Comparison of ENCODE assay signal across 8 cellular contexts in the genomic region with DNA sequence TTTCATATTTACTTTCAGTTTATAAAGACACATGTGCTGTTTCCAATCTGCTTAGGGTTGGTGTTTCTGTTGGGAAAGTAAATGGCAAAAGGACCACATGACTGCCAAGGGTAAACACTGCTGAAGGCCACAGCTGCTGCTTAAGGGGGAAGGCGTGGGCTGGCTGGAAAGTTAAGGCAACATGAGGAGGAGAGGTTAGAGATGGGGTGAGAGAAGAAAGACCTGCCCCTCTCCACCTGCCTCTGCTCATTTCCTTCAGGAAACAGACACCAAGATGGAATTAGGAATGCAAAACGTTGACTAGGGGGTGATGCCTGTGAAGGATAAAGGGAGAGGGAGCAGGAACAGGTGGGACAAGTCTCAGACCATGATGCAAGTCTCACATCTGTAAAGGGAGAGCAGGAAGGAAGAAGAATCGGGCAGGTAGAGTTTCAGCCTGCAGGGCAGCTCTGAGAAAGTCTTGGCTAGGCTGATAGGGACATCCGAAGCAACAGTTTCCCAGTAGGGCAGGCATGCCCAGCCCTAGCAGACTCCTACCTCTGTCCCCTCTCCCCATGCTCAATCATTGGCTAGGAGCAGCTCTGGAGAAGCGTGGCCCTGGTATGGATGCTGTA.
A peak's percentile ranks its signal among the peaks of the same experiment; 100 is the strongest.
DNase-seq lines count a peak whose midpoint lies in the region; ATAC-seq and TF ChIP-seq lines count a peak whose summit lies in the region.

No MANE protein-coding gene starts in this region.

- no peaks in the 10 kb centered on the region for H3K27me3 Mint-ChIP-seq in natural killer cell treated with Interleukin-12 subunit alpha and Interleukin-12 subunit beta and Interleukin-15 and Interleukin-18, amount 100 ng/mL, for 72 hours

- H3K36me3 Mint-ChIP-seq in natural killer cell treated with Interleukin-12 subunit alpha and Interleukin-12 subunit beta and Interleukin-15 and Interleukin-18, amount 100 ng/mL, for 72 hours = no peaks in the 10 kb centered on the region

- peaks cover 74 to 84% of the 10 kb centered on the region in 2 donors for H3K4me1 Mint-ChIP-seq in natural killer cell treated with Interleukin-12 subunit alpha and Interleukin-12 subunit beta and Interleukin-15 and Interleukin-18, amount 100 ng/mL, for 72 hours (ENCODE audit: low read depth in 2 of 2)

- peak overlapping the region; percentile 79 for H3K4me3 Mint-ChIP-seq in natural killer cell treated with Interleukin-12 subunit alpha and Interleukin-12 subunit beta and Interleukin-15 and Interleukin-18, amount 100 ng/mL, for 72 hours

- ATAC-seq in natural killer cell treated with Interleukin-12 subunit alpha and Interleukin-12 subunit beta and Interleukin-15 and Interleukin-18, amount 100 ng/mL, for 72 hours = no peak

- DNase-seq in NCI-H1092 treated with DMSO at 0.1 percent for 48 hours (lab: John Stamatoyannopoulos, UW) (peak; percentile 32), NCI-H1092 (lab: John Stamatoyannopoulos, UW) (no peak), NCI-H187 treated with DMSO at 0.1 percent for 48 hours (lab: John Stamatoyannopoulos, UW) (peak; percentile 37), amniotic epithelial cell (ENCODE audit: low read depth) (peak; percentile 51), A172 (ENCODE audit: low spot score) (no peak), HEK293T (ENCODE audit: extremely low spot score) (no peak), posterior cingulate gyrus (no peak)
- no peak for DNase-seq in natural killer cell treated with Interleukin-12 subunit alpha and Interleukin-12 subunit beta and Interleukin-15 and Interleukin-18, amount 100 ng/mL, for 72 hours (ENCODE audit: low spot score)

- H3K9me3 Mint-ChIP-seq in natural killer cell treated with Interleukin-12 subunit alpha and Interleukin-12 subunit beta and Interleukin-15 and Interleukin-18, amount 100 ng/mL, for 72 hours = no peaks in the 10 kb centered on the region

- peak overlapping the region; percentile 87 to 89 for H3K27ac Mint-ChIP-seq in natural killer cell treated with Interleukin-12 subunit alpha and Interleukin-12 subunit beta and Interleukin-15 and Interleukin-18, amount 100 ng/mL, for 72 hours

- POLR2A ChIA-PET in HEK293T (lab: Yijun Ruan, JAX) = no interaction called here

- intact Hi-C loops in posterior cingulate gyrus (cut with DNase I) = no loop called here

- CTCF ChIA-PET in HEK293T (lab: Yijun Ruan, JAX) = no interaction called here

TF ChIP-seq in HEK293T, 16 proteins besides CTCF, POLR2A, EP300 and RAD21:
- TF ChIP-seq LEF1 (IDR thresholded peaks at IDR 0.05; ENCODE audit: borderline replicate concordance) = no peak
- no peak for TF ChIP-seq NFRKB (IDR thresholded peaks at IDR 0.05)
- TF ChIP-seq HDGF (IDR thresholded peaks at IDR 0.05; ENCODE audit: borderline replicate concordance) = no peak
- no peak for TF ChIP-seq ELF4 (IDR thresholded peaks at IDR 0.05)
- no peak for TF ChIP-seq ZNF384 (IDR thresholded peaks at IDR 0.05)
- no peak for TF ChIP-seq ARNT (IDR thresholded peaks at IDR 0.05)
- TF ChIP-seq CTBP1 (IDR thresholded peaks at IDR 0.05; ENCODE audit: borderline replicate concordance) = no peak
- no peak for TF ChIP-seq TARDBP (IDR thresholded peaks at IDR 0.05)
- TF ChIP-seq FOXA1 (IDR thresholded peaks at IDR 0.05) = no peak
- no peak for TF ChIP-seq SP1 (IDR thresholded peaks at IDR 0.05)
- TF ChIP-seq FOXK2 (IDR thresholded peaks at IDR 0.05) = no peak

Comparison
In these comparisons a context has a peak if more than half of its experiments do, and no peak if none do; other contexts are left out.
1. DNase-seq: peak in NCI-H1092 treated with DMSO at 0.1 percent for 48 hours (single experiment), NCI-H187 treated with DMSO at 0.1 percent for 48 hours (single experiment) and amniotic epithelial cell (single experiment); none in NCI-H1092 (single experiment), natural killer cell treated with Interleukin-12 subunit alpha and Interleukin-12 subunit beta and Interleukin-15 and Interleukin-18, amount 100 ng/mL, for 72 hours (single experiment), A172 (single experiment), HEK293T (single experiment) and posterior cingulate gyrus (0 of 10).